20 cellular contexts compared by ENCODE assay signal in genomic region chr11:34936945-34937344, GRCh38.
"Had no signal": no experiment of that assay in that cellular context is flagged by ENCODE, and none has a peak within 500 bp of the region (broad histone marks: within the 10 kb centered on the region; RNA-seq: fewer than 3 reads in every experiment).

No MANE protein-coding gene starts in this region.

- H3K27ac Mint-ChIP-seq: activated B cell treated with CpG ODN at 0.5 μM for 24 hours; activated CD4-positive, alpha-beta memory T cell treated with anti-CD3 and anti-CD28 coated beads for 36 hours; activated CD4-positive, alpha-beta T cell treated with anti-CD3 and anti-CD28 coated beads for 36 hours; activated naive CD8-positive, alpha-beta T cell; nephron; T-helper 2 cell treated with Interferon-gamma antibody and Interleukin-4, amounts not matched to agents 5 μg/mL and 100 μg/mL, for 36 hours had no signal

- H3K4me1 Mint-ChIP-seq: nephron had no signal

- H3K27me3 Mint-ChIP-seq: activated B cell treated with CpG ODN at 0.5 μM for 24 hours; activated CD4-positive, alpha-beta memory T cell treated with anti-CD3 and anti-CD28 coated beads for 36 hours; activated CD4-positive, alpha-beta T cell treated with anti-CD3 and anti-CD28 coated beads for 36 hours; activated naive CD8-positive, alpha-beta T cell; effector memory CD8-positive, alpha-beta T cell; T-cell had no signal

- H3K4me3 Mint-ChIP-seq: activated B cell treated with CpG ODN at 0.5 μM for 24 hours; activated CD4-positive, alpha-beta memory T cell treated with anti-CD3 and anti-CD28 coated beads for 36 hours; activated CD4-positive, alpha-beta T cell treated with anti-CD3 and anti-CD28 coated beads for 36 hours; activated naive CD8-positive, alpha-beta T cell; nephron; T-helper 2 cell treated with Interferon-gamma antibody and Interleukin-4, amounts not matched to agents 5 μg/mL and 100 μg/mL, for 36 hours had no signal

- DNase-seq: activated B cell treated with CpG ODN at 0.5 μM for 24 hours; activated CD4-positive, alpha-beta memory T cell treated with anti-CD3 and anti-CD28 coated beads for 36 hours; activated CD4-positive, alpha-beta T cell treated with anti-CD3 and anti-CD28 coated beads for 36 hours; activated gamma-delta T cell treated with Interleukin-2 at 50 U/mL for 16 hours; activated T-cell treated with anti-CD3 and anti-CD28 coated beads, Interleukin-2, amount 50 U/mL, for 1 hour; central memory CD4-positive, alpha-beta T cell; colonic mucosa; dorsolateral prefrontal cortex; effector memory CD8-positive, alpha-beta T cell; glutamatergic neuron; hypothalamus; left ventricle myocardium superior; ovary; stimulated activated CD4-positive, alpha-beta T cell treated with anti-CD3 and anti-CD28 coated beads, Interleukin-2, amount 100 ng/mL, for 48 hours; stimulated activated naive CD4-positive, alpha-beta T cell; T-cell; tibial artery had no signal

- H3K9me3 Mint-ChIP-seq: activated B cell treated with CpG ODN at 0.5 μM for 24 hours; activated CD4-positive, alpha-beta memory T cell treated with anti-CD3 and anti-CD28 coated beads for 36 hours; effector memory CD8-positive, alpha-beta T cell; T-cell; T-helper 2 cell treated with Interferon-gamma antibody and Interleukin-4, amounts not matched to agents 5 μg/mL and 100 μg/mL, for 36 hours had no signal
